ENCODE assay signal across 35 cellular contexts in genomic region chr14:53233399-53233798, GRCh38.
"Had no signal": no experiment of that assay in that cellular context is flagged by ENCODE, and none has a peak within 500 bp of the region (broad histone marks: within the 10 kb centered on the region; RNA-seq: fewer than 3 reads in every experiment).

No MANE protein-coding gene starts in this region.

- H3K27ac ChIP-seq: brain microvascular endothelial cell, cardiac muscle cell, WERI-Rb-1 had no signal

- H3K27me3 Mint-ChIP-seq: activated CD8-positive, alpha-beta T cell treated with anti-CD3 and anti-CD28 coated beads for 36 hours; activated naive CD8-positive, alpha-beta T cell treated with anti-CD3 and anti-CD28 coated beads for 36 hours; activated T-helper 17 cell treated with anti-CD3 and anti-CD28 coated beads, Interleukin-2, amount 50 U/mL, for 72 hours; central memory CD8-positive, alpha-beta T cell had no signal

- H3K27me3 ChIP-seq: brain microvascular endothelial cell, cardiac muscle cell, MG63 had no signal

- H3K4me1 Mint-ChIP-seq: activated T-helper 17 cell treated with anti-CD3 and anti-CD28 coated beads, Interleukin-2, amount 50 U/mL, for 72 hours; central memory CD8-positive, alpha-beta T cell had no signal

- H3K36me3 ChIP-seq: brain microvascular endothelial cell, cardiac muscle cell, MG63, WERI-Rb-1 had no signal

- H3K9me3 ChIP-seq: MG63 had no signal

- H3K27ac Mint-ChIP-seq: activated CD4-positive, alpha-beta T cell treated with anti-CD3 and anti-CD28 coated beads, Interleukin-2, amount 10 ng/mL, durations not matched to agents 24 days and 14 days; activated CD8-positive, alpha-beta T cell treated with anti-CD3 and anti-CD28 coated beads for 36 hours; activated naive CD8-positive, alpha-beta T cell treated with anti-CD3 and anti-CD28 coated beads for 36 hours; activated T-cell treated with anti-CD3 and anti-CD28 coated beads, Interleukin-2, amount 50 U/mL, for 72 hours; activated T-helper 17 cell treated with anti-CD3 and anti-CD28 coated beads, Interleukin-2, amount 50 U/mL, for 72 hours had no signal

- H3K4me3 ChIP-seq: cardiac muscle cell, MG63 had no signal

- H3K9me3 Mint-ChIP-seq: activated naive CD8-positive, alpha-beta T cell treated with anti-CD3 and anti-CD28 coated beads for 36 hours; activated T-helper 17 cell treated with anti-CD3 and anti-CD28 coated beads, Interleukin-2, amount 50 U/mL, for 72 hours; central memory CD8-positive, alpha-beta T cell had no signal

- H3K36me3 Mint-ChIP-seq: activated naive CD8-positive, alpha-beta T cell treated with anti-CD3 and anti-CD28 coated beads for 36 hours had no signal

- H3K4me3 Mint-ChIP-seq: activated CD4-positive, alpha-beta T cell treated with anti-CD3 and anti-CD28 coated beads, Interleukin-2, amount 10 ng/mL, durations not matched to agents 24 days and 14 days; activated CD8-positive, alpha-beta T cell treated with anti-CD3 and anti-CD28 coated beads for 36 hours; activated naive CD8-positive, alpha-beta T cell treated with anti-CD3 and anti-CD28 coated beads for 36 hours; activated T-cell treated with anti-CD3 and anti-CD28 coated beads, Interleukin-2, amount 50 U/mL, for 72 hours; activated T-helper 17 cell treated with anti-CD3 and anti-CD28 coated beads, Interleukin-2, amount 50 U/mL, for 72 hours; central memory CD8-positive, alpha-beta T cell had no signal

- DNase-seq: activated CD4-positive, alpha-beta T cell treated with anti-CD3 and anti-CD28 coated beads, Interleukin-2, amount 10 ng/mL, durations not matched to agents 24 days and 14 days; activated CD4-positive, alpha-beta T cell treated with anti-CD3 and anti-CD28 coated beads, Interleukin-2, amount 50 U/mL, for 4 hours; activated CD4-positive, CD25-positive, alpha-beta regulatory T cell; activated CD8-positive, alpha-beta T cell treated with anti-CD3 and anti-CD28 coated beads for 36 hours; activated effector memory CD4-positive, alpha-beta T cell treated with anti-CD3 and anti-CD28 coated beads, Interleukin-2, amount 50 U/mL, for 16 hours; activated naive CD4-positive, alpha-beta T cell; activated naive CD4-positive, alpha-beta T cell treated with anti-CD3 and anti-CD28 coated beads, Interleukin-2, amount 50 U/mL, for 16 hours; activated naive CD8-positive, alpha-beta T cell treated with anti-CD3 and anti-CD28 coated beads for 36 hours; activated T-cell treated with anti-CD3 and anti-CD28 coated beads, Interleukin-2, amount 50 U/mL, for 1 hour; activated T-cell treated with anti-CD3 and anti-CD28 coated beads, Interleukin-2, amount 50 U/mL, for 72 hours; amniotic stem cell; aorta; brain microvascular endothelial cell; Kasumi-1; MG63; NCI-H1048; NCI-H1105 treated with DMSO at 0.1 percent for 48 hours; NCI-H1436 treated with DMSO at 0.1 percent for 48 hours; NCI-H1694 treated with DMSO at 0.1 percent for 48 hours; NCI-H2029 treated with DMSO at 0.1 percent for 48 hours; NCI-H2107; NCI-H2171; NCI-H510A; NCI-H526; NCI-H748 treated with DMSO at 0.1 percent for 48 hours; NK-92 treated with Interleukin-12 subunit alpha and Interleukin-12 subunit beta, amount 100 ng/mL, for 24 hours; Right ventricle myocardium superior; SW 1271; T-helper 1 cell; T-helper 2 cell; T-helper 9 cell; WERI-Rb-1 had no signal
